14 cellular contexts compared by ENCODE assay signal in genomic region chr1:102790997-102791396, GRCh38.
DNase-seq lines count a peak whose midpoint lies in the region; ATAC-seq and TF ChIP-seq lines count a peak whose summit lies in the region.
"Had no signal": no experiment of that assay in that cellular context is flagged by ENCODE, and none has a peak within 500 bp of the region (broad histone marks: within the 10 kb centered on the region; RNA-seq: fewer than 3 reads in every experiment).

No MANE protein-coding gene starts in this region.

- no peak overlapping the region for H2AFZ ChIP-seq in GM23248

- H3K4me1 ChIP-seq in GM23248 (ENCODE audit: insufficient read depth) = no peaks in the 10 kb centered on the region
- no peaks in the 10 kb centered on the region for H3K4me1 ChIP-seq in RWPE2 (ENCODE audit: insufficient read depth, poor library complexity, severe bottlenecking)
- H3K4me1 ChIP-seq in upper lobe of right lung = no peaks in the 10 kb centered on the region
- H3K4me1 ChIP-seq: sigmoid colon, transverse colon had no signal

- no peak for ATAC-seq in RWPE2 (ENCODE audit: low read depth)
- ATAC-seq in GM18519 (IDR thresholded peaks at IDR 0.05; ENCODE audit: low FRiP score, unreplicated experiment) = no peak
- no peak for ATAC-seq in upper lobe of right lung

- intact Hi-C loops in upper lobe of right lung (cut with DNase I) = no loop called here

- H3K4me2 ChIP-seq in GM23248 (ENCODE audit: unreplicated experiment) = no peak overlapping the region

- H3K27me3 ChIP-seq in GM23248 (replicated peaks; ENCODE audit: insufficient read depth) (no peaks in the 10 kb centered on the region), RWPE2 (ENCODE audit: insufficient read depth, poor library complexity, severe bottlenecking) (no peaks in the 10 kb centered on the region), upper lobe of right lung (no peaks in the 10 kb centered on the region)
- H3K27me3 ChIP-seq: sigmoid colon, transverse colon had no signal

- H3K36me3 ChIP-seq in GM23248 (ENCODE audit: low read depth) (no peaks in the 10 kb centered on the region), RWPE2 (ENCODE audit: low read depth) (no peaks in the 10 kb centered on the region), upper lobe of right lung (no peaks in the 10 kb centered on the region)
- H3K36me3 ChIP-seq: sigmoid colon, transverse colon had no signal

- no peaks in the 10 kb centered on the region for H4K20me1 ChIP-seq in GM23248 (ENCODE audit: insufficient read depth)

- H3K9me3 ChIP-seq in GM23248 (ENCODE audit: low read depth) = no peaks in the 10 kb centered on the region
- no peaks in the 10 kb centered on the region for H3K9me3 ChIP-seq in RWPE2 (ENCODE audit: severe bottlenecking)
- no peaks in the 10 kb centered on the region for H3K9me3 ChIP-seq in upper lobe of right lung
- H3K9me3 ChIP-seq: sigmoid colon, transverse colon had no signal

- no peak overlapping the region for H3K27ac ChIP-seq in GM23248
- H3K27ac ChIP-seq in RWPE2 (ENCODE audit: poor library complexity, severe bottlenecking) = no peak overlapping the region
- H3K27ac ChIP-seq in upper lobe of right lung = no peak overlapping the region
- H3K27ac ChIP-seq: sigmoid colon, transverse colon had no signal

- H3K9me2 ChIP-seq in GM23248 (ENCODE audit: insufficient read depth) = no peaks in the 10 kb centered on the region

- H3F3A ChIP-seq in GM23248 (ENCODE audit: insufficient read depth) = no peaks in the 10 kb centered on the region

- in situ Hi-C loops in ACHN (cut with HindIII; ENCODE audit: low pct_ligation_motif_present, low pct_unique_long_range_greater_than_20kb, low sequenced_read_pairs) (no loop called here), GM23248 (cut with MboI) (no loop called here)

- DNase-seq in ACHN (peak; percentile 13), GM23248 (peak; percentile 1), RWPE2 (ENCODE audit: low spot score) (no peak), fibroblast of pulmonary artery (ENCODE audit: low read depth) (peak; percentile 42), kidney tubule cell (ENCODE audit: low spot score) (no peak), OCI-M2 (lab: John Stamatoyannopoulos, UW; ENCODE audit: unreplicated experiment) (no peak), upper lobe of right lung (no peak)
- DNase-seq: effector CD8-positive, alpha-beta T cell; hippocampal formation; NCI-H774; sigmoid colon; T-helper 2 cell; transverse colon had no signal

- TF ChIP-seq CTCF in RWPE2 (IDR thresholded peaks at IDR 0.05; ENCODE audit: poor library complexity, severe bottlenecking) (peak; percentile 40), fibroblast of pulmonary artery (IDR thresholded peaks at IDR 0.05; ENCODE audit: low read length, missing control alignments) (peak; percentile 50), upper lobe of right lung (IDR thresholded peaks at IDR 0.05) (no peak)

- H3K79me2 ChIP-seq in GM23248 (ENCODE audit: insufficient read depth) = no peaks in the 10 kb centered on the region

- H3K4me3 ChIP-seq in GM23248 = no peak overlapping the region
- no peak overlapping the region for H3K4me3 ChIP-seq in RWPE2 (ENCODE audit: severe bottlenecking)
- H3K4me3 ChIP-seq in fibroblast of pulmonary artery (replicated peaks; ENCODE audit: low read depth, low read length) = no peak overlapping the region
- H3K4me3 ChIP-seq in upper lobe of right lung = no peak overlapping the region
- H3K4me3 ChIP-seq: sigmoid colon, transverse colon had no signal

- H3K9ac ChIP-seq in GM23248 = no peak overlapping the region

Comparison
In these comparisons a context has a peak if more than half of its experiments do, and no peak if none do; other contexts are left out.
1. DNase-seq: peak in ACHN (single experiment), GM23248 (single experiment) and fibroblast of pulmonary artery (single experiment); none in RWPE2 (single experiment), kidney tubule cell (single experiment), OCI-M2 (single experiment) and upper lobe of right lung (single experiment).